In genomic region chr9:132945186-132946130, GRCh38 we compare ENCODE assay signal across 1 cellular context.
A peak's percentile ranks its signal among the peaks of the same experiment; 100 is the strongest.
TF ChIP-seq lines count a peak whose summit lies in the region.

No MANE protein-coding gene starts in this region.

TF ChIP-seq in K562, 482 proteins besides CTCF, POLR2A, EP300 and RAD21 (continued from another document and continues in another):
- TF ChIP-seq CREB5 (CRISPR knock-in tag; IDR thresholded peaks at IDR 0.05) (no peak), ZC3H8 (IDR thresholded peaks at IDR 0.05) (no peak), CBX1 (IDR thresholded peaks at IDR 0.05; ENCODE audit: low read depth) (no peak), BRCA1 (IDR thresholded peaks at IDR 0.05) (no peak), BRCA1 (CRISPR knock-in tag; IDR thresholded peaks at IDR 0.05) (no peak), FOXJ3 (CRISPR knock-in tag; IDR thresholded peaks at IDR 0.05) (no peak), SMARCA4 (IDR thresholded peaks at IDR 0.05) (0 out of 2 replicates have a peak, but pooled peaks have one; percentile 14), ZNF436 (CRISPR knock-in tag; IDR thresholded peaks at IDR 0.05) (no peak), PREB (CRISPR knock-in tag; IDR thresholded peaks at IDR 0.05) (no peak), PHB2 (IDR thresholded peaks at IDR 0.05; ENCODE audit: low read depth) (no peak), GATA2 (CRISPR knock-in tag; IDR thresholded peaks at IDR 0.05) (no peak), KLF13 (tag; IDR thresholded peaks at IDR 0.05; ENCODE audit: borderline replicate concordance, low read depth) (no peak), ARID1B (IDR thresholded peaks at IDR 0.05) (no peak), SETDB1 (IDR thresholded peaks at IDR 0.05; ENCODE audit: low read length) (no peak), NKRF (IDR thresholded peaks at IDR 0.05; ENCODE audit: borderline replicate concordance) (no peak), TRIM24 (IDR thresholded peaks at IDR 0.05) (no peak), TGIF2 (CRISPR knock-in tag; IDR thresholded peaks at IDR 0.05) (no peak), MIER1 (IDR thresholded peaks at IDR 0.05; ENCODE audit: low read depth) (no peak), CBFB (CRISPR knock-in tag; IDR thresholded peaks at IDR 0.05) (no peak), ZNF12 (CRISPR knock-in tag; IDR thresholded peaks at IDR 0.05) (no peak), ZKSCAN8 (CRISPR knock-in tag; IDR thresholded peaks at IDR 0.05) (no peak), E2F1 (CRISPR knock-in tag; IDR thresholded peaks at IDR 0.05) (no peak), ZBTB1 (CRISPR knock-in tag; IDR thresholded peaks at IDR 0.05; ENCODE audit: borderline replicate concordance, low read depth) (no peak), KDM5B (IDR thresholded peaks at IDR 0.05; ENCODE audit: insufficient replicate concordance, low read depth, low read length) (no peak), KHSRP (IDR thresholded peaks at IDR 0.05) (no peak), E2F4 (CRISPR knock-in tag; IDR thresholded peaks at IDR 0.05; ENCODE audit: low read depth) (no peak), HMGN3 (IDR thresholded peaks at IDR 0.05; ENCODE audit: borderline replicate concordance, extremely low read depth, insufficient read length, low read depth, low read length) (no peak), ZBTB26 (CRISPR knock-in tag; IDR thresholded peaks at IDR 0.05) (no peak), SAP30 (IDR thresholded peaks at IDR 0.05; ENCODE audit: borderline replicate concordance, insufficient read depth, low read depth, low read length, poor library complexity, severe bottlenecking) (no peak), XRCC5 (IDR thresholded peaks at IDR 0.05; ENCODE audit: low read depth, low read length) (no peak), BCOR (IDR thresholded peaks at IDR 0.05) (peak; percentile 100), BCLAF1 (IDR thresholded peaks at IDR 0.05; ENCODE audit: borderline replicate concordance in 1 of 2, control insufficient read depth in 1 of 2, low read depth in 2 of 2, low read length in 1 of 2) (no peak), USF1 (CRISPR knock-in tag; IDR thresholded peaks at IDR 0.05) (no peak), ESRRA (IDR thresholded peaks at IDR 0.05; ENCODE audit: borderline replicate concordance, low read depth) (peak; percentile 62), MGA (IDR thresholded peaks at IDR 0.05) (0 out of 2 replicates have a peak, but pooled peaks have one; percentile 0), TAF7 (tag; IDR thresholded peaks at IDR 0.05) (no peak), CSDE1 (IDR thresholded peaks at IDR 0.05) (no peak), ZNF324 (CRISPR knock-in tag; IDR thresholded peaks at IDR 0.05) (no peak), ZNF165 (CRISPR knock-in tag; IDR thresholded peaks at IDR 0.05; ENCODE audit: borderline replicate concordance) (no peak), ZNF551 (CRISPR knock-in tag; IDR thresholded peaks at IDR 0.05) (no peak)
